ENCODE assay signal across 1 cellular context in genomic region chr14:39033371-39033770, GRCh38.
TF ChIP-seq lines count a peak whose summit lies in the region.

No MANE protein-coding gene starts in this region.

TF ChIP-seq in WTC11, 78 proteins besides CTCF, POLR2A, EP300 and RAD21 (continued from another document):
- TF ChIP-seq, protein P1, sequence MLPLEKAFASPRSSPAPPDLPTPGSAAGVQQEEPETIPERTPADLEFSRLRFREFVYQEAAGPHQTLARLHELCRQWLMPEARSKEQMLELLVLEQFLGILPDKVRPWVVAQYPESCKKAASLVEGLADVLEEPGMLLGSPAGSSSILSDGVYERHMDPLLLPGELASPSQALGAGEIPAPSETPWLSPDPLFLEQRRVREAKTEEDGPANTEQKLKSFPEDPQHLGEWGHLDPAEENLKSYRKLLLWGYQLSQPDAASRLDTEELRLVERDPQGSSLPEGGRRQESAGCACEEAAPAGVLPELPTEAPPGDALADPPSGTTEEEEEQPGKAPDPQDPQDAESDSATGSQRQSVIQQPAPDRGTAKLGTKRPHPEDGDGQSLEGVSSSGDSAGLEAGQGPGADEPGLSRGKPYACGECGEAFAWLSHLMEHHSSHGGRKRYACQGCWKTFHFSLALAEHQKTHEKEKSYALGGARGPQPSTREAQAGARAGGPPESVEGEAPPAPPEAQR (CRISPR knock-in tag; IDR thresholded peaks at IDR 0.05): no peak
- TF ChIP-seq, protein P2, sequence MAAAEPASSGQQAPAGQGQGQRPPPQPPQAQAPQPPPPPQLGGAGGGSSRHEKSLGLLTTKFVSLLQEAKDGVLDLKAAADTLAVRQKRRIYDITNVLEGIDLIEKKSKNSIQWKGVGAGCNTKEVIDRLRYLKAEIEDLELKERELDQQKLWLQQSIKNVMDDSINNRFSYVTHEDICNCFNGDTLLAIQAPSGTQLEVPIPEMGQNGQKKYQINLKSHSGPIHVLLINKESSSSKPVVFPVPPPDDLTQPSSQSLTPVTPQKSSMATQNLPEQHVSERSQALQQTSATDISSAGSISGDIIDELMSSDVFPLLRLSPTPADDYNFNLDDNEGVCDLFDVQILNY (CRISPR knock-in tag; IDR thresholded peaks at IDR 0.05): no peak
- TF ChIP-seq CREM (CRISPR knock-in tag; IDR thresholded peaks at IDR 0.05): no peak
- no peak for TF ChIP-seq RORB (CRISPR knock-in tag; IDR thresholded peaks at IDR 0.05)
- TF ChIP-seq ATF1 (CRISPR knock-in tag; IDR thresholded peaks at IDR 0.05): no peak
- TF ChIP-seq AR (CRISPR knock-in tag; IDR thresholded peaks at IDR 0.05): no peak
- TF ChIP-seq, protein P3, sequence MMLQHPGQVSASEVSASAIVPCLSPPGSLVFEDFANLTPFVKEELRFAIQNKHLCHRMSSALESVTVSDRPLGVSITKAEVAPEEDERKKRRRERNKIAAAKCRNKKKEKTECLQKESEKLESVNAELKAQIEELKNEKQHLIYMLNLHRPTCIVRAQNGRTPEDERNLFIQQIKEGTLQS (CRISPR knock-in tag; conservative IDR thresholded peaks at IDR 0.05): no peak
- TF ChIP-seq, protein P4, sequence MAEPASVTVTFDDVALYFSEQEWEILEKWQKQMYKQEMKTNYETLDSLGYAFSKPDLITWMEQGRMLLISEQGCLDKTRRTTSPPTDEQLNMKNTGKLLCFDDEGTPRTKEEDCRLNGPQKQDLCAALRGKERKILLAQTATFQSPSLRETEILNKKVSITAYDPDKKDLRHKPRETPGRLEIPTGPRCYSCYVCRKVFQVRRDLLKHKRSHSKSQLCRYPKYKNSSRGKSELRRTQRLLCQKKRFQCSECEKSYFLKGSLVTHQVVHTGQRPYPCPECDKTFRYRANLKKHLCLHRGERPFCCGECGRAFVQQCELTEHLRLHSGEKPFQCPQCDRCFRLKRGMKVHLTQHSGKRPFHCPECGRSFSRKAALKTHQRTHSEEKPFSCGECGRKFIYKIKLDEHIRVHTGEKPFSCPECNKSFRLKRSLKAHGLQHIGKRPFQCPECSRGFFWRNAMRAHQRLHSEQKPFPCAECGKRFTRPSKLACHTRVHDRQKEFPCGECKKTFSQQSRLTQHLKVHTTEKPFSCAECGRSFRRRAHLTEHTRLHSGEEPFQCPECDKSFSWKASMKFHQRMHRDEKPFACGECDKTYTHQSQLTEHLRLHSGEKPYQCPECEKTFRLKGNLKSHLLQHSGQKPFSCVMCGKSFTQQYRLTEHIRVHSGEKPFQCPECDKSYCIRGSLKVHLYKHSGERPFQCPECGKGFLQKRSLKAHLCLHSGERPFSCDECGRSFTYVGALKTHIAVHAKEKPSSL (CRISPR knock-in tag; conservative IDR thresholded peaks at IDR 0.05): no peak
- no peak for TF ChIP-seq CBFB (CRISPR knock-in tag; IDR thresholded peaks at IDR 0.05; ENCODE audit: low read depth)
- TF ChIP-seq ZNF423 (CRISPR knock-in tag; IDR thresholded peaks at IDR 0.05): no peak
- no peak for TF ChIP-seq MYBL2 (CRISPR knock-in tag; IDR thresholded peaks at IDR 0.05)
